Comparison of ENCODE assay signal across 11 cellular contexts in genomic region chr12:132766380-132767085, GRCh38. TPM values are rescaled to one million over a fixed set of nuclear protein-coding genes. Genes with fewer than 3 reads are reported as not detected.
DNase-seq lines count a peak whose midpoint lies in the region; ATAC-seq and TF ChIP-seq lines count a peak whose summit lies in the region.
"Had no signal": no experiment of that assay in that cellular context is flagged by ENCODE, and none has a peak within 500 bp of the region (broad histone marks: within the 10 kb centered on the region; RNA-seq: fewer than 3 reads in every experiment).

No MANE protein-coding gene starts in this region.

- H3K36me3 ChIP-seq in upper lobe of left lung = peaks cover 0 to 15% (median 5%) of the 10 kb centered on the region in 4 donors

- no peak overlapping the region for H3K4me3 ChIP-seq in lower leg skin (ENCODE audit: low read depth, poor library complexity, severe bottlenecking)
- H3K4me3 ChIP-seq in upper lobe of left lung = no peak overlapping the region
- H3K4me3 ChIP-seq: GM12878, HAP-1 had no signal

- H3K27me3 ChIP-seq in upper lobe of left lung = no peaks in the 10 kb centered on the region

- H3K4me1 Mint-ChIP-seq in brain = peaks cover 17% of the 10 kb centered on the region

- peaks cover 0 to 6% (median 0%) of the 10 kb centered on the region in 5 experiments for H3K9me3 Mint-ChIP-seq in brain

- peaks cover 3% of the 10 kb centered on the region for H3K27me3 Mint-ChIP-seq in brain
- H3K27me3 Mint-ChIP-seq: memory B cell had no signal

- H3K9me3 ChIP-seq in upper lobe of left lung = no peaks in the 10 kb centered on the region
- H3K9me3 ChIP-seq: HAP-1 had no signal

- H3K36me3 Mint-ChIP-seq in brain = peaks cover 21% of the 10 kb centered on the region

- ATAC-seq in upper lobe of left lung (ENCODE audit: low FRiP score in 2 of 2) = peak in 1 of 2 donors; percentile 9
- ATAC-seq: GM12878 had no signal

- peak overlapping the region; percentile 56 to 86 (median 76) for H3K27ac ChIP-seq in upper lobe of left lung

- TF ChIP-seq EP300 in upper lobe of left lung (IDR thresholded peaks at IDR 0.05) = peak in 2 of 4 donors; percentile 23 to 32

- H3K4me3 Mint-ChIP-seq in brain = no peak overlapping the region
- H3K4me3 Mint-ChIP-seq: memory B cell had no signal

- TF ChIP-seq POLR2A in lower leg skin (IDR thresholded peaks at IDR 0.05) (no peak), upper lobe of left lung (IDR thresholded peaks at IDR 0.05) (no peak)

- 55 to 63% methylated on average over 23 to 26 of the region's 27 CpGs for WGBS in lower leg skin, 2 donors
- WGBS in upper lobe of left lung, 2 donors = 36 to 37% methylated on average over 19 to 27 of the region's 27 CpGs

- H3K4me1 ChIP-seq in upper lobe of left lung = peaks cover 15 to 55% (median 44%) of the 10 kb centered on the region in 4 donors
- H3K4me1 ChIP-seq: HAP-1 had no signal

- intact Hi-C loops in lower leg skin (cut with DNase I; ENCODE audit: low total_unique reads) = no loop called here

- peak overlapping the region in 3 of 5 experiments; percentile 38 to 82 (median 46) for H3K27ac Mint-ChIP-seq in brain

- DNase-seq in NCI-H82 (lab: John Stamatoyannopoulos, UW) (peak; percentile 21), NCI-H82 treated with DMSO at 0.1 percent for 48 hours (lab: John Stamatoyannopoulos, UW; ENCODE audit: unreplicated experiment) (no peak), lower leg skin (ENCODE audit: low spot score in 2 of 2) (peak; percentile 43 to 87), upper lobe of left lung (peak in 1 of 2 donors; percentile 82), SW 1271 (lab: John Stamatoyannopoulos, UW) (no peak), NCI-H1436 treated with DMSO at 0.1 percent for 48 hours (lab: John Stamatoyannopoulos, UW) (no peak), cortex of kidney (lab: John Stamatoyannopoulos, UW) (no peak)

- TF ChIP-seq CTCF in brain (conservative IDR thresholded peaks at IDR 0.05) = no peak
- TF ChIP-seq CTCF in lower leg skin (IDR thresholded peaks at IDR 0.05) = no peak
- TF ChIP-seq CTCF in upper lobe of left lung (IDR thresholded peaks at IDR 0.05) = peak in 1 of 6 experiments; percentile 11

RNA-seq across cellular contexts. Expression of gene ANKLE2, which starts 4.9 kb away (rescaled TPM):
- 29.9 TPM for polyA plus RNA-seq in brain (ENCODE audit: insufficient read depth, low read depth, low replicate concordance)
- total RNA-seq in lower leg skin (10 to 100 TPM; 57.9 to 94.5 (median 60.5) TPM), upper lobe of left lung (100 to 1,000 TPM in 2 of 6 donors, 10 to 100 TPM in 4; 44.3 to 153 (median 78.0) TPM)

RNA-seq across cellular contexts. Expression of gene PGAM5, which starts 55.9 kb away (rescaled TPM):
- 25.1 TPM for polyA plus RNA-seq in brain (ENCODE audit: insufficient read depth, low read depth, low replicate concordance)
- 10 to 100 TPM; 28.1 to 54.6 (median 32.8) TPM for total RNA-seq in lower leg skin
- total RNA-seq in upper lobe of left lung = 10 to 100 TPM; 16.8 to 38.6 (median 23.3) TPM

Comparison
In these comparisons a context has a peak if more than half of its experiments do, and no peak if none do; other contexts are left out.
1. DNase-seq: peak in NCI-H82 (single experiment) and lower leg skin (2 of 2); none in NCI-H82 treated with DMSO at 0.1 percent for 48 hours (single experiment), SW 1271 (0 of 2), NCI-H1436 treated with DMSO at 0.1 percent for 48 hours (single experiment) and cortex of kidney (single experiment).